Comparison of ENCODE assay signal across 32 cellular contexts in the genomic region with DNA sequence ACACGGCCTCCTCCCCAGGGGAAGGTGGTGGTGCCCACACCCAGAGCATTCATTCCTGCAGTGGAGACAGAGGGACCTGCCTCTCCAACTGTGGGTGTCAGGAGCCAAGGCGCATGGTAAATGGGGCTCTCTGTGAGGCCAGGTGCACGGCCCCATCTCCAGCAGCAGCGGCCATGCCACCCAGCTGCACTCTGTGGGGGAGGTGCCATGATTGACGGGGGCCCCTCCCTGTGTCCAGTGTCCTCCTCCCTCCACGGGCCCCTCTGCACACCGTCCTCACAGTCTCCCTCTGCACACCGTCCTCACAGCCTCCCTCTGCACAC.
"Had no signal": no experiment of that assay in that cellular context is flagged by ENCODE, and none has a peak within 500 bp of the region (broad histone marks: within the 10 kb centered on the region; RNA-seq: fewer than 3 reads in every experiment).

No MANE protein-coding gene starts in this region.

- H3K4me3 Mint-ChIP-seq: activated B cell treated with CpG ODN at 0.5 μM for 24 hours; activated CD4-positive, alpha-beta memory T cell treated with anti-CD3 and anti-CD28 coated beads for 36 hours; activated naive CD4-positive, alpha-beta T cell treated with anti-CD3 and anti-CD28 coated beads, Interleukin-2, amount 10 ng/mL, durations not matched to agents 7 days and 5 days; activated naive CD8-positive, alpha-beta T cell; activated naive CD8-positive, alpha-beta T cell treated with anti-CD3 and anti-CD28 coated beads, Interleukin-2, amount 50 U/mL, for 24 hours; IgD-negative memory B cell; T-cell; T-helper 17 cell had no signal

- DNase-seq: activated B cell treated with CpG ODN at 0.5 μM for 24 hours; activated CD4-positive, alpha-beta memory T cell treated with anti-CD3 and anti-CD28 coated beads for 36 hours; activated CD4-positive, alpha-beta T cell treated with anti-CD3 and anti-CD28 coated beads for 4 hours; activated CD4-positive, alpha-beta T cell treated with anti-CD3 and anti-CD28 coated beads, Interleukin-2, amount 50 U/mL, for 1 hour; activated CD4-positive, CD25-positive, alpha-beta regulatory T cell treated with anti-CD3 and anti-CD28 coated beads, Interleukin-2, amount 50 U/mL, for 72 hours; activated CD8-positive, alpha-beta memory T cell treated with anti-CD3 and anti-CD28 coated beads, Interleukin-2, amount 50 U/mL, for 4 hours; activated effector memory CD4-positive, alpha-beta T cell treated with Interleukin-2 at 50 U/mL for 16 hours; activated naive CD4-positive, alpha-beta T cell treated with anti-CD3 and anti-CD28 coated beads, Interleukin-2, amount 10 ng/mL, durations not matched to agents 7 days and 5 days; activated naive CD8-positive, alpha-beta T cell treated with anti-CD3 and anti-CD28 coated beads, Interleukin-2, amount 50 U/mL, for 24 hours; activated T-cell treated with anti-CD3 and anti-CD28 coated beads for 4 hours; activated T-cell treated with anti-CD3 and anti-CD28 coated beads, Interleukin-2, amount 50 U/mL, for 48 hours; anterior cingulate cortex; brain microvascular endothelial cell; Kasumi-1; KG1; MG63; NCI-H1048; NCI-H1105 treated with DMSO at 0.1 percent for 48 hours; NCI-H1436; NCI-H1694; NCI-H1930; NCI-H2081 treated with DMSO at 0.1 percent for 48 hours; NCI-H345; NCI-H524 treated with DMSO at 0.1 percent for 48 hours; SHP77 treated with DMSO at 0.1 percent for 48 hours; SK-N-SH; T-cell; T-helper 17 cell had no signal

- H3K9me3 ChIP-seq: MG63, SJSA1, SK-N-SH had no signal

- H3K27ac Mint-ChIP-seq: activated B cell treated with CpG ODN at 0.5 μM for 24 hours; activated CD4-positive, alpha-beta memory T cell treated with anti-CD3 and anti-CD28 coated beads for 36 hours; activated naive CD4-positive, alpha-beta T cell treated with anti-CD3 and anti-CD28 coated beads, Interleukin-2, amount 10 ng/mL, durations not matched to agents 7 days and 5 days; activated naive CD8-positive, alpha-beta T cell; activated naive CD8-positive, alpha-beta T cell treated with anti-CD3 and anti-CD28 coated beads, Interleukin-2, amount 50 U/mL, for 24 hours; T-cell; T-helper 17 cell had no signal

- H3K9ac ChIP-seq: SK-N-SH had no signal

- H3K9me3 Mint-ChIP-seq: activated B cell treated with CpG ODN at 0.5 μM for 24 hours; activated CD4-positive, alpha-beta memory T cell treated with anti-CD3 and anti-CD28 coated beads for 36 hours; activated naive CD4-positive, alpha-beta T cell treated with anti-CD3 and anti-CD28 coated beads, Interleukin-2, amount 10 ng/mL, durations not matched to agents 7 days and 5 days; activated naive CD8-positive, alpha-beta T cell treated with anti-CD3 and anti-CD28 coated beads, Interleukin-2, amount 50 U/mL, for 24 hours; IgD-negative memory B cell; T-cell had no signal

- H3K4me2 ChIP-seq: SK-N-SH had no signal

- H3K4me3 ChIP-seq: MG63, SJSA1 had no signal

- ATAC-seq: activated naive CD8-positive, alpha-beta T cell treated with anti-CD3 and anti-CD28 coated beads, Interleukin-2, amount 50 U/mL, for 24 hours; T-cell; T-helper 17 cell had no signal

- H3K27me3 Mint-ChIP-seq: activated B cell treated with CpG ODN at 0.5 μM for 24 hours; activated CD4-positive, alpha-beta memory T cell treated with anti-CD3 and anti-CD28 coated beads for 36 hours; activated naive CD4-positive, alpha-beta T cell treated with anti-CD3 and anti-CD28 coated beads, Interleukin-2, amount 10 ng/mL, durations not matched to agents 7 days and 5 days; activated naive CD8-positive, alpha-beta T cell; activated naive CD8-positive, alpha-beta T cell treated with anti-CD3 and anti-CD28 coated beads, Interleukin-2, amount 50 U/mL, for 24 hours; IgD-negative memory B cell; T-cell; T-helper 17 cell had no signal

- H3K27ac ChIP-seq: brain microvascular endothelial cell, SJSA1, VCaP had no signal

- H3K36me3 ChIP-seq: brain microvascular endothelial cell, MG63 had no signal

- H3K36me3 Mint-ChIP-seq: activated CD4-positive, alpha-beta memory T cell treated with anti-CD3 and anti-CD28 coated beads for 36 hours; activated naive CD4-positive, alpha-beta T cell treated with anti-CD3 and anti-CD28 coated beads, Interleukin-2, amount 10 ng/mL, durations not matched to agents 7 days and 5 days; activated naive CD8-positive, alpha-beta T cell; IgD-negative memory B cell had no signal

- H3K4me1 ChIP-seq: SJSA1 had no signal

- H3K9me2 ChIP-seq: SK-N-SH had no signal

- H3K27me3 ChIP-seq: brain microvascular endothelial cell, MG63, SJSA1 had no signal
